Comparison of ENCODE assay signal across 1 cellular context in the genomic region with DNA sequence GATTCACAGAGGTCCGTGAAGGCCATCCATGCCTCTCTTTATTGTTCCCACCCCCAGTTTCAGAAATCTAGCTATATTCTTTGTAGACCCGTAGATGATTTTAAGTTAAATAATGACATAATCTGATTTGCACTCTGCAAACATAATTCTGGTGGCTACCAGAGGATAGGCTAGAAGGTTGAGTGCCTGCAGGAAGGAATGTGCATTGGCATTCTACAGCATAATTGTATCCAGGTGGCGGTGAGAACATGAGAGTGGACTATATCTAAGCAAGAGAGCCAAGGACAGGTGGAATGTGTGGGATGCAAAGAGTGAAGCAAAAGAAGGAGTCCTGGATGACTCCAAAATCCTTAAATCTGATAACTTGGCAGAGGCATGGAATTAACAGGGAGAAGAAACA.
TF ChIP-seq lines count a peak whose summit lies in the region.

No MANE protein-coding gene starts in this region.

TF ChIP-seq in SK-N-SH treated with all-trans-retinoic acid at 6 μM for 48 hours, 23 proteins besides CTCF, POLR2A, EP300 and RAD21 (continued from another document):
- TF ChIP-seq CREB5 (CRISPR knock-in tag; IDR thresholded peaks at IDR 0.05; ENCODE audit: low read depth), result no peak
- no peak for TF ChIP-seq SNAI2 (CRISPR knock-in tag; IDR thresholded peaks at IDR 0.05)
- TF ChIP-seq CSDC2 (CRISPR knock-in tag; IDR thresholded peaks at IDR 0.05), result no peak
- TF ChIP-seq PPARA (CRISPR knock-in tag; IDR thresholded peaks at IDR 0.05; ENCODE audit: borderline replicate concordance), result no peak
- TF ChIP-seq ZNF565 (CRISPR knock-in tag; conservative IDR thresholded peaks at IDR 0.05; ENCODE audit: low read depth), result no peak
- no peak for TF ChIP-seq RARB (CRISPR knock-in tag; IDR thresholded peaks at IDR 0.05)
- TF ChIP-seq POU6F1 (CRISPR knock-in tag; IDR thresholded peaks at IDR 0.05; ENCODE audit: borderline replicate concordance, low read depth), result no peak
- TF ChIP-seq CSRNP3 (CRISPR knock-in tag; IDR thresholded peaks at IDR 0.05), result no peak
- no peak for TF ChIP-seq ZNF70 (CRISPR knock-in tag; IDR thresholded peaks at IDR 0.05)
